10 cellular contexts compared by ENCODE assay signal in genomic region chr12:52871291-52871961, GRCh38. TPM values are rescaled to one million over a fixed set of nuclear protein-coding genes. Genes with fewer than 3 reads are reported as not detected.
DNase-seq lines count a peak whose midpoint lies in the region; ATAC-seq and TF ChIP-seq lines count a peak whose summit lies in the region.
"Had no signal": no experiment of that assay in that cellular context is flagged by ENCODE, and none has a peak within 500 bp of the region (broad histone marks: within the 10 kb centered on the region; RNA-seq: fewer than 3 reads in every experiment).

No MANE protein-coding gene starts in this region.

- H3K79me2 ChIP-seq in MM.1S (ENCODE audit: low read length), result no peaks in the 10 kb centered on the region

- no peaks in the 10 kb centered on the region for H4K20me1 ChIP-seq in MM.1S (ENCODE audit: insufficient read depth, low read length)

- no peak overlapping the region for H3K27ac ChIP-seq in MM.1S (ENCODE audit: low read length)

- 0 out of 2 replicates have a peak, but pooled peaks cover 9% of the 10 kb centered on the region for H3K4me1 ChIP-seq in MM.1S (ENCODE audit: low read length)

- H3K27me3 ChIP-seq in MM.1S (replicated peaks; ENCODE audit: insufficient read depth, low read length), result no peaks in the 10 kb centered on the region

- no peak overlapping the region for H3K4me2 ChIP-seq in MM.1S (ENCODE audit: low read depth, low read length)

- intact Hi-C loops in sciatic nerve (cut with DNase I), result loop anchor here (5.0 to 10.0 kb wide), 2 partner anchors 497 to 714 kb away; no protein-coding TSS in a partner anchor

- TF ChIP-seq CTCF in fibroblast of mammary gland (conservative IDR thresholded peaks at IDR 0.05; ENCODE audit: control insufficient read depth, insufficient read depth, low read depth, low read length) (no peak), MM.1S (IDR thresholded peaks at IDR 0.05; ENCODE audit: low read length) (no peak)

- ATAC-seq in sciatic nerve, result peak; percentile 74

- H2AFZ ChIP-seq in MM.1S (ENCODE audit: low read length), result no peak overlapping the region

- no peaks in the 10 kb centered on the region for H3K9me3 ChIP-seq in MM.1S (replicated peaks; ENCODE audit: insufficient read depth, low read length)

- no peaks in the 10 kb centered on the region for H3K9me2 ChIP-seq in MM.1S (replicated peaks; ENCODE audit: insufficient read depth, low read length)

- H3K36me3 ChIP-seq in MM.1S (replicated peaks; ENCODE audit: insufficient read depth, low read length), result no peaks in the 10 kb centered on the region

- H3K9ac ChIP-seq in MM.1S (ENCODE audit: low read length), result no peak overlapping the region

- H3K4me3 ChIP-seq in fibroblast of mammary gland (ENCODE audit: control insufficient read depth, low read depth, low read length), result no peak overlapping the region
- no peak overlapping the region for H3K4me3 ChIP-seq in MM.1S (ENCODE audit: low read length)

- no peaks in the 10 kb centered on the region for H3F3A ChIP-seq in MM.1S (ENCODE audit: insufficient read depth, low read length)

- peak; percentile 33 for DNase-seq in CD1c-positive myeloid dendritic cell (ENCODE audit: extremely low spot score)
- peak; percentile 76 for DNase-seq in RKO (ENCODE audit: low spot score)
- DNase-seq in fibroblast of mammary gland (ENCODE audit: low read depth), result peak; percentile 89
- DNase-seq in sciatic nerve (ENCODE audit: low spot score), result peak; percentile 80
- DNase-seq in DMS153 treated with DMSO at 0.1 percent for 48 hours (lab: John Stamatoyannopoulos, UW; ENCODE audit: unreplicated experiment), result no peak
- DNase-seq in MM.1S, result no peak
- no peak for DNase-seq in NCI-H510A treated with DMSO at 0.1 percent for 48 hours (lab: John Stamatoyannopoulos, UW)
- no peak for DNase-seq in NCI-H1092 treated with DMSO at 0.1 percent for 48 hours (lab: John Stamatoyannopoulos, UW)
- DNase-seq: NCI-H82 had no signal

RNA-seq across cellular contexts. Expression of gene KRT78, which starts 22.6 kb away (rescaled TPM):
- total RNA-seq in sciatic nerve, result not detected
- total RNA-seq: liver had no signal

RNA-seq across cellular contexts. Expression of gene KRT8, which starts 33.5 kb away (rescaled TPM):
- total RNA-seq in sciatic nerve, result 9.6 TPM

RNA-seq across cellular contexts. Expression of gene KRT79, which starts 37.3 kb away (rescaled TPM):
- not detected for total RNA-seq in sciatic nerve
- total RNA-seq: liver had no signal

RNA-seq across cellular contexts. Expression of gene KRT4, which starts 57.5 kb away (rescaled TPM):
- not detected for total RNA-seq in sciatic nerve

Comparison
In these comparisons a context has a peak if more than half of its experiments do, and no peak if none do; other contexts are left out.
1. DNase-seq: peak in CD1c-positive myeloid dendritic cell (single experiment), RKO (single experiment), fibroblast of mammary gland (single experiment) and sciatic nerve (single experiment); none in DMS153 treated with DMSO at 0.1 percent for 48 hours (single experiment), MM.1S (single experiment), NCI-H510A treated with DMSO at 0.1 percent for 48 hours (single experiment) and NCI-H1092 treated with DMSO at 0.1 percent for 48 hours (single experiment).